In the genomic region with DNA sequence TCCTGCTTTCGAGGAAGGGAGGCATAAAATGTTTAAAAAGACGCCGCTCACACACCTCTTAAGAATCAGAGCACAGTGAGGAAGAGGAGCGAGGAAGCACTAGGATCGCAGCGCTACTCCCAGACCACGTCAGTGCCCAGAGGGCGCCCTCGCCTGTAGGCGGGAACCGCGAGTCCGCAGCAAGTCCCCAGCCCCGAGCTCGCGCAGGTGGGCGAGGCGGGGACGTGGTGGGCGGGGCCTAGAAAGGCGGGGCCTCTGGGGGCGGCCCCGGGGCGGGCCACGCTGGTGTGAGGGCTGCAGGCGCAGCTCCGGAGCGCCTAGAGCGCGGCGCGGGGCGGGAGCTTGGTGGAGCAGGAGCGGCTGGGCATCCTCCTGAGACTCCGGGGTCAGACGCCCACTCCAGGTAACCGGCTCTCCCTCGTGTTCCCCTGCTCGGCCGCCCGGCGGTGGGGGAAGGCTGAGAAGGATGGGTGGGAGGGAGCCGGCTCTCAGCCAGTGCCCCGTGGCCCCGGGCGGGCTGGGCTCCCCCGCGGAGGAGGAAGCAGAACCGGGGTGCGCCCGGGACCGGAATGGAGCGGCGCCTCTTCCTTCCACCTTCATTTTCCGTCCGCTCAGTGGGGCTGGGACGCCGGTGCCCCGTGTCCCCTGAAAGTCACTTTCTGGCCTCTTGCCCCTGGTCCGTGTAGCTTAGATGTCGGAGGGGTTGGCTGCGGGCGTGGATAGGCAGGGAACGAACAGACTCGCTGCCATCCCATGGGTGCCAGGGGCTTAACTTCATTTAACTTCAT, we compare ENCODE assay signal across 8 cellular contexts.
A peak's percentile ranks its signal among the peaks of the same experiment; 100 is the strongest.
DNase-seq lines count a peak whose midpoint lies in the region; FAIRE-seq and TF ChIP-seq lines count a peak whose summit lies in the region.

A gene (plus strand): TSS at position 280 of the 788 bp plus-strand sequence. CDS start 43,200 bp downstream, outside the sequence.

- H3K9me3 ChIP-seq in neuron (ENCODE audit: low read length) (no peaks in the 10 kb centered on the region), subcutaneous abdominal adipose tissue (ENCODE audit: control insufficient read depth in 5 of 5, low read length in 5 of 5) (no peaks in the 10 kb centered on the region)

- DNase-seq in GDM1 (lab: John Stamatoyannopoulos, UW) (peak; percentile 93), H54 (ENCODE audit: insufficient read length, low spot score) (peak; percentile 98), LNCaP clone FGC (ENCODE audit: low read depth) (peak; percentile 68), SHP77 treated with DMSO at 0.1 percent for 48 hours (lab: John Stamatoyannopoulos, UW) (peak; percentile 30), activated gamma-delta T cell (lab: John Stamatoyannopoulos, UW) (peak; percentile 77), foreskin fibroblast (peak; percentile 82 to 94)

- TF ChIP-seq POLR2A in H54 (IDR thresholded peaks at IDR 0.05; ENCODE audit: low read depth, low read length), result peak; percentile 86

- H3K9ac ChIP-seq in subcutaneous abdominal adipose tissue (ENCODE audit: low read length in 5 of 5), result peak within 1 kb of the TSS; percentile 10 to 76 (median 62)

- H3K27me3 ChIP-seq in neuron (ENCODE audit: insufficient read depth, low read length) (peaks cover 7% of the 10 kb centered on the region), subcutaneous abdominal adipose tissue (ENCODE audit: control insufficient read depth in 5 of 5, insufficient read depth in 4 of 5, low read length in 5 of 5) (no peaks in the 10 kb centered on the region)

- H3K27ac ChIP-seq in subcutaneous abdominal adipose tissue (ENCODE audit: low read depth, low read length), result peak within 1 kb of the TSS; percentile 46

- H2AFZ ChIP-seq in neuron (ENCODE audit: low read depth, low read length), result peak within 1 kb of the TSS; percentile 56

- H3K4me1 ChIP-seq in neuron (ENCODE audit: insufficient read depth, low read length) (peaks cover 13% of the 10 kb centered on the region), subcutaneous abdominal adipose tissue (ENCODE audit: control insufficient read depth in 5 of 5, insufficient read depth in 5 of 5, low read length in 5 of 5) (peaks cover 2 to 21% (median 15%) of the 10 kb centered on the region in 5 donors)

- H3K4me3 ChIP-seq in LNCaP clone FGC (ENCODE audit: low read depth, low read length), result peak within 1 kb of the TSS; percentile 90
- peak within 1 kb of the TSS; percentile 95 to 96 for H3K4me3 ChIP-seq in foreskin fibroblast (ENCODE audit: low read depth in 1 of 2, low read length in 2 of 2)
- H3K4me3 ChIP-seq in neuron (ENCODE audit: low read length), result peak within 1 kb of the TSS; percentile 41
- H3K4me3 ChIP-seq in subcutaneous abdominal adipose tissue (ENCODE audit: low read depth in 1 of 5, low read length in 5 of 5), result peak within 1 kb of the TSS; percentile 77 to 85 (median 79)

- FAIRE-seq in H54 (lab: Jason Lieb, UNC), result peak; percentile 98

- TF ChIP-seq CTCF in LNCaP clone FGC (IDR thresholded peaks at IDR 0.05; ENCODE audit: control insufficient read depth, extremely low read depth, insufficient read depth), result peak; percentile 73
- peak; percentile 35 for TF ChIP-seq CTCF in foreskin fibroblast (IDR thresholded peaks at IDR 0.05; ENCODE audit: low read depth, low read length)

- no peaks in the 10 kb centered on the region for H3K36me3 ChIP-seq in neuron (ENCODE audit: insufficient read depth, low read length)
- no peaks in the 10 kb centered on the region for H3K36me3 ChIP-seq in subcutaneous abdominal adipose tissue (ENCODE audit: control insufficient read depth in 5 of 5, insufficient read depth in 5 of 5, low read length in 5 of 5)

Comparison
In these comparisons a context has a peak if more than half of its experiments do, and no peak if none do; other contexts are left out.
1. Peak in every context shown above with its lines: DNase-seq, H3K4me3 ChIP-seq and H3K27ac ChIP-seq.
2. DNase-seq: peak in every context shown above with its lines; median percentile 98 in H54; 93 in GDM1; 88 in foreskin fibroblast; 77 in activated gamma-delta T cell; 68 in LNCaP clone FGC; 30 in SHP77 treated with DMSO at 0.1 percent for 48 hours.
3. H3K4me3 ChIP-seq: peak in every context shown above with its lines; median percentile 96 in foreskin fibroblast; 90 in LNCaP clone FGC; 79 in subcutaneous abdominal adipose tissue; 41 in neuron.